ENCODE assay signal across 1 cellular context in the genomic region with DNA sequence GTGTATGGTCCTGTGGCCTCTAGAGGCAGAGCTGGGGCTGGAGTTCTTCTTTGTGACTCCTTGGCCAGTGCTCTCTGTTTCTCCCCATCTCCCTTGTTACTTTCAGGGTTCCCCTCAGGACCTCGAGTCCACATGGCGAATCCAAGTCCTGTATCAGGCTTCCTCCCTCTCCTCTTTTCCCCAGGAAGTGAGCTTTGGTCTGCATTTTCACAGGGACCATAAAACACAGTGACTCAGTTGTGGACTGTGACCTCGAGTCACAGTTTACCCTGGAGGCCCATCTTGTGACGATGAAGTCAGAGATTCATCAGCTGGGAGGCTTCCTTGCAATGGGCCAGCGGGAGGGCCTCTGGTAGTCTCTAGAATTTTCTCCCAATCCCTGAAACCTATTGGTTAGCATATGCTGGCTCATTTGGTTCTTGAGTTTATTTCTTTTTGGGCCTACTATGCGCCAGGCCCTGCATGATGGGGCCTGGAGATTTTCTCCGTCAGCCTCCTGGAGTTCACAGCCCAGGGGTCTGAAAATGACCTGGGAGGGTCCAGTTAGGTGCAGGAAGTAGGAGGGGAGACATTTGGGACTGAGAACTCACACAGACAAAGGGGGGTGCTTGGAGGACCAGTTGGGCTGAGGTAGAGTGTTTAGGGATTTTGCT.
TF ChIP-seq lines count a peak whose summit lies in the region.

No MANE protein-coding gene starts in this region.

TF ChIP-seq in HepG2, 621 proteins besides CTCF, POLR2A, EP300 and RAD21 (continued from another document and continues in another):
- TF ChIP-seq THAP11 (CRISPR knock-in tag; IDR thresholded peaks at IDR 0.05) (0 out of 2 replicates have a peak, but pooled peaks have one; percentile 37), SP5 (CRISPR knock-in tag; IDR thresholded peaks at IDR 0.05; ENCODE audit: borderline replicate concordance, low read depth) (no peak), ZNF572 (CRISPR knock-in tag; IDR thresholded peaks at IDR 0.05) (no peak), PRPF4 (IDR thresholded peaks at IDR 0.05; ENCODE audit: low read depth, low read length, poor library complexity, severe bottlenecking) (no peak), RNF2 (conservative IDR thresholded peaks at IDR 0.05; ENCODE audit: low read depth) (no peak), ZBTB21 (CRISPR knock-in tag; IDR thresholded peaks at IDR 0.05) (no peak), ZNF737 (CRISPR knock-in tag; IDR thresholded peaks at IDR 0.05; ENCODE audit: borderline replicate concordance) (no peak), STAG1 (CRISPR knock-in tag; IDR thresholded peaks at IDR 0.05) (no peak), KDM5A (IDR thresholded peaks at IDR 0.05; ENCODE audit: borderline replicate concordance, low read length) (no peak), WIZ (CRISPR knock-in tag; IDR thresholded peaks at IDR 0.05) (no peak), ZNF616 (CRISPR knock-in tag; IDR thresholded peaks at IDR 0.05; ENCODE audit: low read depth) (no peak), ZNF501 (CRISPR knock-in tag; IDR thresholded peaks at IDR 0.05) (no peak), ZNF746 (CRISPR knock-in tag; IDR thresholded peaks at IDR 0.05) (no peak), TBP (CRISPR knock-in tag; IDR thresholded peaks at IDR 0.05) (no peak), SOX6 (IDR thresholded peaks at IDR 0.05) (no peak), SOX6 (CRISPR knock-in tag; IDR thresholded peaks at IDR 0.05) (no peak), RBAK (CRISPR knock-in tag; IDR thresholded peaks at IDR 0.05) (no peak), JDP2 (CRISPR knock-in tag; IDR thresholded peaks at IDR 0.05; ENCODE audit: borderline replicate concordance) (no peak), ZNF317 (CRISPR knock-in tag; IDR thresholded peaks at IDR 0.05) (no peak), ZNF24 (IDR thresholded peaks at IDR 0.05) (no peak), ZNF776 (CRISPR knock-in tag; IDR thresholded peaks at IDR 0.05) (no peak), ZNF253 (CRISPR knock-in tag; IDR thresholded peaks at IDR 0.05; ENCODE audit: borderline replicate concordance) (no peak), ZNF850 (CRISPR knock-in tag; conservative IDR thresholded peaks at IDR 0.05) (no peak), SCMH1 (CRISPR knock-in tag; IDR thresholded peaks at IDR 0.05; ENCODE audit: borderline replicate concordance) (no peak), ZNF136 (CRISPR knock-in tag; IDR thresholded peaks at IDR 0.05; ENCODE audit: low read depth) (no peak), TAF15 (IDR thresholded peaks at IDR 0.05; ENCODE audit: low read depth, low read length, poor library complexity, severe bottlenecking) (no peak), RBFOX2 (IDR thresholded peaks at IDR 0.05; ENCODE audit: low read depth, low read length) (no peak), ZSCAN31 (CRISPR knock-in tag; IDR thresholded peaks at IDR 0.05; ENCODE audit: low read depth) (no peak), BHLHE40 (IDR thresholded peaks at IDR 0.05; ENCODE audit: low read length) (no peak), ELF3 (CRISPR knock-in tag; IDR thresholded peaks at IDR 0.05) (peak; percentile 70), ZNF326 (CRISPR knock-in tag; IDR thresholded peaks at IDR 0.05; ENCODE audit: borderline replicate concordance) (no peak), TGIF2 (CRISPR knock-in tag; IDR thresholded peaks at IDR 0.05) (no peak), NR1H2 (CRISPR knock-in tag; IDR thresholded peaks at IDR 0.05; ENCODE audit: borderline replicate concordance, low read depth) (no peak), HOXA9 (CRISPR knock-in tag; IDR thresholded peaks at IDR 0.05; ENCODE audit: borderline replicate concordance) (no peak)
- TF ChIP-seq, protein P1, sequence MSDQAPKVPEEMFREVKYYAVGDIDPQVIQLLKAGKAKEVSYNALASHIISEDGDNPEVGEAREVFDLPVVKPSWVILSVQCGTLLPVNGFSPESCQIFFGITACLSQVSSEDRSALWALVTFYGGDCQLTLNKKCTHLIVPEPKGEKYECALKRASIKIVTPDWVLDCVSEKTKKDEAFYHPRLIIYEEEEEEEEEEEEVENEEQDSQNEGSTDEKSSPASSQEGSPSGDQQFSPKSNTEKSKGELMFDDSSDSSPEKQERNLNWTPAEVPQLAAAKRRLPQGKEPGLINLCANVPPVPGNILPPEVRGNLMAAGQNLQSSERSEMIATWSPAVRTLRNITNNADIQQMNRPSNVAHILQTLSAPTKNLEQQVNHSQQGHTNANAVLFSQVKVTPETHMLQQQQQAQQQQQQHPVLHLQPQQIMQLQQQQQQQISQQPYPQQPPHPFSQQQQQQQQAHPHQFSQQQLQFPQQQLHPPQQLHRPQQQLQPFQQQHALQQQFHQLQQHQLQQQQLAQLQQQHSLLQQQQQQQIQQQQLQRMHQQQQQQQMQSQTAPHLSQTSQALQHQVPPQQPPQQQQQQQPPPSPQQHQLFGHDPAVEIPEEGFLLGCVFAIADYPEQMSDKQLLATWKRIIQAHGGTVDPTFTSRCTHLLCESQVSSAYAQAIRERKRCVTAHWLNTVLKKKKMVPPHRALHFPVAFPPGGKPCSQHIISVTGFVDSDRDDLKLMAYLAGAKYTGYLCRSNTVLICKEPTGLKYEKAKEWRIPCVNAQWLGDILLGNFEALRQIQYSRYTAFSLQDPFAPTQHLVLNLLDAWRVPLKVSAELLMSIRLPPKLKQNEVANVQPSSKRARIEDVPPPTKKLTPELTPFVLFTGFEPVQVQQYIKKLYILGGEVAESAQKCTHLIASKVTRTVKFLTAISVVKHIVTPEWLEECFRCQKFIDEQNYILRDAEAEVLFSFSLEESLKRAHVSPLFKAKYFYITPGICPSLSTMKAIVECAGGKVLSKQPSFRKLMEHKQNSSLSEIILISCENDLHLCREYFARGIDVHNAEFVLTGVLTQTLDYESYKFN (CRISPR knock-in tag; conservative IDR thresholded peaks at IDR 0.05) = peak; percentile 81
- TF ChIP-seq, protein P2, sequence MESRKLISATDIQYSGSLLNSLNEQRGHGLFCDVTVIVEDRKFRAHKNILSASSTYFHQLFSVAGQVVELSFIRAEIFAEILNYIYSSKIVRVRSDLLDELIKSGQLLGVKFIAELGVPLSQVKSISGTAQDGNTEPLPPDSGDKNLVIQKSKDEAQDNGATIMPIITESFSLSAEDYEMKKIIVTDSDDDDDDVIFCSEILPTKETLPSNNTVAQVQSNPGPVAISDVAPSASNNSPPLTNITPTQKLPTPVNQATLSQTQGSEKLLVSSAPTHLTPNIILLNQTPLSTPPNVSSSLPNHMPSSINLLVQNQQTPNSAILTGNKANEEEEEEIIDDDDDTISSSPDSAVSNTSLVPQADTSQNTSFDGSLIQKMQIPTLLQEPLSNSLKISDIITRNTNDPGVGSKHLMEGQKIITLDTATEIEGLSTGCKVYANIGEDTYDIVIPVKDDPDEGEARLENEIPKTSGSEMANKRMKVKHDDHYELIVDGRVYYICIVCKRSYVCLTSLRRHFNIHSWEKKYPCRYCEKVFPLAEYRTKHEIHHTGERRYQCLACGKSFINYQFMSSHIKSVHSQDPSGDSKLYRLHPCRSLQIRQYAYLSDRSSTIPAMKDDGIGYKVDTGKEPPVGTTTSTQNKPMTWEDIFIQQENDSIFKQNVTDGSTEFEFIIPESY (CRISPR knock-in tag; IDR thresholded peaks at IDR 0.05) = peak; percentile 20; the same call in 1 of the 2 replicates
- TF ChIP-seq, protein P3, sequence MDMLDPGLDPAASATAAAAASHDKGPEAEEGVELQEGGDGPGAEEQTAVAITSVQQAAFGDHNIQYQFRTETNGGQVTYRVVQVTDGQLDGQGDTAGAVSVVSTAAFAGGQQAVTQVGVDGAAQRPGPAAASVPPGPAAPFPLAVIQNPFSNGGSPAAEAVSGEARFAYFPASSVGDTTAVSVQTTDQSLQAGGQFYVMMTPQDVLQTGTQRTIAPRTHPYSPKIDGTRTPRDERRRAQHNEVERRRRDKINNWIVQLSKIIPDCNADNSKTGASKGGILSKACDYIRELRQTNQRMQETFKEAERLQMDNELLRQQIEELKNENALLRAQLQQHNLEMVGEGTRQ (IDR thresholded peaks at IDR 0.05; ENCODE audit: low read depth, low read length) = no peak
- TF ChIP-seq, protein P3 (CRISPR knock-in tag; IDR thresholded peaks at IDR 0.05; ENCODE audit: borderline replicate concordance) = no peak
- TF ChIP-seq, protein P4, sequence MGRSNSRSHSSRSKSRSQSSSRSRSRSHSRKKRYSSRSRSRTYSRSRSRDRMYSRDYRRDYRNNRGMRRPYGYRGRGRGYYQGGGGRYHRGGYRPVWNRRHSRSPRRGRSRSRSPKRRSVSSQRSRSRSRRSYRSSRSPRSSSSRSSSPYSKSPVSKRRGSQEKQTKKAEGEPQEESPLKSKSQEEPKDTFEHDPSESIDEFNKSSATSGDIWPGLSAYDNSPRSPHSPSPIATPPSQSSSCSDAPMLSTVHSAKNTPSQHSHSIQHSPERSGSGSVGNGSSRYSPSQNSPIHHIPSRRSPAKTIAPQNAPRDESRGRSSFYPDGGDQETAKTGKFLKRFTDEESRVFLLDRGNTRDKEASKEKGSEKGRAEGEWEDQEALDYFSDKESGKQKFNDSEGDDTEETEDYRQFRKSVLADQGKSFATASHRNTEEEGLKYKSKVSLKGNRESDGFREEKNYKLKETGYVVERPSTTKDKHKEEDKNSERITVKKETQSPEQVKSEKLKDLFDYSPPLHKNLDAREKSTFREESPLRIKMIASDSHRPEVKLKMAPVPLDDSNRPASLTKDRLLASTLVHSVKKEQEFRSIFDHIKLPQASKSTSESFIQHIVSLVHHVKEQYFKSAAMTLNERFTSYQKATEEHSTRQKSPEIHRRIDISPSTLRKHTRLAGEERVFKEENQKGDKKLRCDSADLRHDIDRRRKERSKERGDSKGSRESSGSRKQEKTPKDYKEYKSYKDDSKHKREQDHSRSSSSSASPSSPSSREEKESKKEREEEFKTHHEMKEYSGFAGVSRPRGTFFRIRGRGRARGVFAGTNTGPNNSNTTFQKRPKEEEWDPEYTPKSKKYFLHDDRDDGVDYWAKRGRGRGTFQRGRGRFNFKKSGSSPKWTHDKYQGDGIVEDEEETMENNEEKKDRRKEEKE (IDR thresholded peaks at IDR 0.05) = no peak
- TF ChIP-seq, protein P5, sequence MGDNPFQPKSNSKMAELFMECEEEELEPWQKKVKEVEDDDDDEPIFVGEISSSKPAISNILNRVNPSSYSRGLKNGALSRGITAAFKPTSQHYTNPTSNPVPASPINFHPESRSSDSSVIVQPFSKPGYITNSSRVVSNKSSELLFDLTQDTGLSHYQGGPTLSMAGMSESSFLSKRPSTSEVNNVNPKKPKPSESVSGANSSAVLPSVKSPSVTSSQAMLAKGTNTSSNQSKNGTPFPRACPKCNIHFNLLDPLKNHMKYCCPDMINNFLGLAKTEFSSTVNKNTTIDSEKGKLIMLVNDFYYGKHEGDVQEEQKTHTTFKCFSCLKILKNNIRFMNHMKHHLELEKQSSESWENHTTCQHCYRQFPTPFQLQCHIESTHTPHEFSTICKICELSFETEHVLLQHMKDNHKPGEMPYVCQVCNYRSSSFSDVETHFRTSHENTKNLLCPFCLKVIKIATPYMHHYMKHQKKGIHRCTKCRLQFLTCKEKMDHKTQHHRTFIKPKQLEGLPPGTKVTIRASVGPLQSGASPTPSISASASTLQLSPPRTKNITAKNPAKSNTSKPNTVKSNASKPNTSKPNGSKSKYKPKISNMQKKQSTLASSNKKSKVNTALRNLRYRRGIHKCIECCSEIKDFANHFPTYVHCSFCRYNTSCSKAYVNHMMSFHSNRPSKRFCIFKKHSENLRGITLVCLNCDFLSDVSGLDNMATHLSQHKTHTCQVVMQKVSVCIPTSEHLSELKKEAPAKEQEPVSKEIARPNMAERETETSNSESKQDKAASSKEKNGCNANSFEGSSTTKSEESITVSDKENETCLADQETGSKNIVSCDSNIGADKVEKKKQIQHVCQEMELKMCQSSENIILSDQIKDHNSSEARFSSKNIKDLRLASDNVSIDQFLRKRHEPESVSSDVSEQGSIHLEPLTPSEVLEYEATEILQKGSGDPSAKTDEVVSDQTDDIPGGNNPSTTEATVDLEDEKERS (CRISPR knock-in tag; IDR thresholded peaks at IDR 0.05) = no peak
- TF ChIP-seq, protein P6, sequence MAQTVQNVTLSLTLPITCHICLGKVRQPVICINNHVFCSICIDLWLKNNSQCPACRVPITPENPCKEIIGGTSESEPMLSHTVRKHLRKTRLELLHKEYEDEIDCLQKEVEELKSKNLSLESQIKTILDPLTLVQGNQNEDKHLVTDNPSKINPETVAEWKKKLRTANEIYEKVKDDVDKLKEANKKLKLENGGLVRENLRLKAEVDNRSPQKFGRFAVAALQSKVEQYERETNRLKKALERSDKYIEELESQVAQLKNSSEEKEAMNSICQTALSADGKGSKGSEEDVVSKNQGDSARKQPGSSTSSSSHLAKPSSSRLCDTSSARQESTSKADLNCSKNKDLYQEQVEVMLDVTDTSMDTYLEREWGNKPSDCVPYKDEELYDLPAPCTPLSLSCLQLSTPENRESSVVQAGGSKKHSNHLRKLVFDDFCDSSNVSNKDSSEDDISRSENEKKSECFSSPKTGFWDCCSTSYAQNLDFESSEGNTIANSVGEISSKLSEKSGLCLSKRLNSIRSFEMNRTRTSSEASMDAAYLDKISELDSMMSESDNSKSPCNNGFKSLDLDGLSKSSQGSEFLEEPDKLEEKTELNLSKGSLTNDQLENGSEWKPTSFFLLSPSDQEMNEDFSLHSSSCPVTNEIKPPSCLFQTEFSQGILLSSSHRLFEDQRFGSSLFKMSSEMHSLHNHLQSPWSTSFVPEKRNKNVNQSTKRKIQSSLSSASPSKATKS (CRISPR knock-in tag; IDR thresholded peaks at IDR 0.05) = no peak
- TF ChIP-seq, protein P7, sequence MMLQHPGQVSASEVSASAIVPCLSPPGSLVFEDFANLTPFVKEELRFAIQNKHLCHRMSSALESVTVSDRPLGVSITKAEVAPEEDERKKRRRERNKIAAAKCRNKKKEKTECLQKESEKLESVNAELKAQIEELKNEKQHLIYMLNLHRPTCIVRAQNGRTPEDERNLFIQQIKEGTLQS (CRISPR knock-in tag; IDR thresholded peaks at IDR 0.05) = peak; percentile 23; the same call in 1 of the 2 replicates
- TF ChIP-seq, protein P8, sequence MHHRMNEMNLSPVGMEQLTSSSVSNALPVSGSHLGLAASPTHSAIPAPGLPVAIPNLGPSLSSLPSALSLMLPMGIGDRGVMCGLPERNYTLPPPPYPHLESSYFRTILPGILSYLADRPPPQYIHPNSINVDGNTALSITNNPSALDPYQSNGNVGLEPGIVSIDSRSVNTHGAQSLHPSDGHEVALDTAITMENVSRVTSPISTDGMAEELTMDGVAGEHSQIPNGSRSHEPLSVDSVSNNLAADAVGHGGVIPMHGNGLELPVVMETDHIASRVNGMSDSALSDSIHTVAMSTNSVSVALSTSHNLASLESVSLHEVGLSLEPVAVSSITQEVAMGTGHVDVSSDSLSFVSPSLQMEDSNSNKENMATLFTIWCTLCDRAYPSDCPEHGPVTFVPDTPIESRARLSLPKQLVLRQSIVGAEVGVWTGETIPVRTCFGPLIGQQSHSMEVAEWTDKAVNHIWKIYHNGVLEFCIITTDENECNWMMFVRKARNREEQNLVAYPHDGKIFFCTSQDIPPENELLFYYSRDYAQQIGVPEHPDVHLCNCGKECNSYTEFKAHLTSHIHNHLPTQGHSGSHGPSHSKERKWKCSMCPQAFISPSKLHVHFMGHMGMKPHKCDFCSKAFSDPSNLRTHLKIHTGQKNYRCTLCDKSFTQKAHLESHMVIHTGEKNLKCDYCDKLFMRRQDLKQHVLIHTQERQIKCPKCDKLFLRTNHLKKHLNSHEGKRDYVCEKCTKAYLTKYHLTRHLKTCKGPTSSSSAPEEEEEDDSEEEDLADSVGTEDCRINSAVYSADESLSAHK (CRISPR knock-in tag; IDR thresholded peaks at IDR 0.05; ENCODE audit: borderline replicate concordance) = no peak
